In genomic region chr16:87223656-87224248, GRCh38 we compare ENCODE assay signal across 27 cellular contexts.
"Had no signal": no experiment of that assay in that cellular context is flagged by ENCODE, and none has a peak within 500 bp of the region (broad histone marks: within the 10 kb centered on the region; RNA-seq: fewer than 3 reads in every experiment).

No MANE protein-coding gene starts in this region.

- H3K9me3 ChIP-seq: ascending aorta, esophagus squamous epithelium had no signal

- H3K27ac Mint-ChIP-seq: activated CD4-positive, alpha-beta memory T cell treated with anti-CD3 and anti-CD28 coated beads for 36 hours; activated CD4-positive, alpha-beta T cell treated with anti-CD3 and anti-CD28 coated beads for 36 hours; activated CD4-positive, alpha-beta T cell treated with anti-CD3 and anti-CD28 coated beads, Interleukin-2, amount 10 ng/mL, durations not matched to agents 24 days and 14 days; activated CD8-positive, alpha-beta T cell treated with anti-CD3 and anti-CD28 coated beads, Interleukin-2, amount 10 ng/mL, durations not matched to agents 7 days and 5 days; activated naive CD4-positive, alpha-beta T cell treated with anti-CD3 and anti-CD28 coated beads, Interleukin-2, amount 10 ng/mL, durations not matched to agents 7 days and 5 days; activated naive CD4-positive, alpha-beta T cell treated with anti-CD3 and anti-CD28 coated beads, Interleukin-2, amount 50 U/mL, for 72 hours; activated naive CD8-positive, alpha-beta T cell treated with anti-CD3 and anti-CD28 coated beads, Interleukin-2, amount 10 ng/mL, durations not matched to agents 7 days and 5 days; activated T-cell treated with anti-CD3 and anti-CD28 coated beads, Interleukin-2, amount 50 U/mL, for 24 hours; activated T-cell treated with anti-CD3 and anti-CD28 coated beads, Interleukin-2, amount 50 U/mL, for 72 hours; brain; dendritic cell treated with granulocyte-macrophage colony-stimulating factor and Interleukin-4, amounts not matched to agents 40 ng/mL and 50 ng/mL, for 4 days; effector memory CD8-positive, alpha-beta T cell had no signal

- H3K4me1 ChIP-seq: esophagus squamous epithelium had no signal

- H3K4me1 Mint-ChIP-seq: activated CD4-positive, alpha-beta T cell treated with anti-CD3 and anti-CD28 coated beads for 36 hours; activated CD4-positive, alpha-beta T cell treated with anti-CD3 and anti-CD28 coated beads, Interleukin-2, amount 10 ng/mL, durations not matched to agents 24 days and 14 days; activated naive CD4-positive, alpha-beta T cell treated with anti-CD3 and anti-CD28 coated beads, Interleukin-2, amount 10 ng/mL, durations not matched to agents 7 days and 5 days; activated naive CD8-positive, alpha-beta T cell treated with anti-CD3 and anti-CD28 coated beads, Interleukin-2, amount 10 ng/mL, durations not matched to agents 7 days and 5 days; brain; central memory CD8-positive, alpha-beta T cell had no signal

- H3K4me3 ChIP-seq: ascending aorta, coronary artery, esophagus squamous epithelium had no signal

- H3K36me3 Mint-ChIP-seq: activated CD4-positive, alpha-beta memory T cell treated with anti-CD3 and anti-CD28 coated beads for 36 hours; activated naive CD4-positive, alpha-beta T cell treated with anti-CD3 and anti-CD28 coated beads, Interleukin-2, amount 10 ng/mL, durations not matched to agents 7 days and 5 days; activated naive CD4-positive, alpha-beta T cell treated with anti-CD3 and anti-CD28 coated beads, Interleukin-2, amount 50 U/mL, for 72 hours; activated naive CD8-positive, alpha-beta T cell treated with anti-CD3 and anti-CD28 coated beads, Interleukin-2, amount 10 ng/mL, durations not matched to agents 7 days and 5 days; brain had no signal

- H3K27me3 Mint-ChIP-seq: activated CD4-positive, alpha-beta memory T cell treated with anti-CD3 and anti-CD28 coated beads for 36 hours; activated naive CD8-positive, alpha-beta T cell treated with anti-CD3 and anti-CD28 coated beads, Interleukin-2, amount 10 ng/mL, durations not matched to agents 7 days and 5 days; activated T-cell treated with anti-CD3 and anti-CD28 coated beads, Interleukin-2, amount 50 U/mL, for 24 hours; brain; central memory CD8-positive, alpha-beta T cell; dendritic cell treated with granulocyte-macrophage colony-stimulating factor and Interleukin-4, amounts not matched to agents 40 ng/mL and 50 ng/mL, for 4 days had no signal

- H3K4me3 Mint-ChIP-seq: activated CD4-positive, alpha-beta memory T cell treated with anti-CD3 and anti-CD28 coated beads for 36 hours; activated CD4-positive, alpha-beta T cell treated with anti-CD3 and anti-CD28 coated beads for 36 hours; activated CD4-positive, alpha-beta T cell treated with anti-CD3 and anti-CD28 coated beads, Interleukin-2, amount 10 ng/mL, durations not matched to agents 24 days and 14 days; activated CD8-positive, alpha-beta T cell treated with anti-CD3 and anti-CD28 coated beads, Interleukin-2, amount 10 ng/mL, durations not matched to agents 7 days and 5 days; activated naive CD4-positive, alpha-beta T cell treated with anti-CD3 and anti-CD28 coated beads, Interleukin-2, amount 10 ng/mL, durations not matched to agents 7 days and 5 days; activated naive CD8-positive, alpha-beta T cell treated with anti-CD3 and anti-CD28 coated beads, Interleukin-2, amount 10 ng/mL, durations not matched to agents 7 days and 5 days; activated T-cell treated with anti-CD3 and anti-CD28 coated beads, Interleukin-2, amount 50 U/mL, for 24 hours; activated T-cell treated with anti-CD3 and anti-CD28 coated beads, Interleukin-2, amount 50 U/mL, for 72 hours; brain; central memory CD8-positive, alpha-beta T cell; dendritic cell treated with granulocyte-macrophage colony-stimulating factor and Interleukin-4, amounts not matched to agents 40 ng/mL and 50 ng/mL, for 4 days; effector memory CD8-positive, alpha-beta T cell had no signal

- ATAC-seq: activated CD4-positive, alpha-beta T cell treated with anti-CD3 and anti-CD28 coated beads for 36 hours; activated CD8-positive, alpha-beta T cell treated with anti-CD3 and anti-CD28 coated beads, Interleukin-2, amount 10 ng/mL, durations not matched to agents 7 days and 5 days; activated naive CD4-positive, alpha-beta T cell treated with anti-CD3 and anti-CD28 coated beads, Interleukin-2, amount 50 U/mL, for 72 hours; activated T-cell treated with anti-CD3 and anti-CD28 coated beads, Interleukin-2, amount 50 U/mL, for 72 hours; effector memory CD8-positive, alpha-beta T cell had no signal

- H3K27me3 ChIP-seq: ascending aorta had no signal

- H3K27ac ChIP-seq: ascending aorta, coronary artery, epithelial cell of prostate, esophagus squamous epithelium had no signal

- DNase-seq: activated CD4-positive, alpha-beta memory T cell treated with anti-CD3 and anti-CD28 coated beads for 36 hours; activated CD4-positive, alpha-beta T cell treated with anti-CD3 and anti-CD28 coated beads for 36 hours; activated CD4-positive, alpha-beta T cell treated with anti-CD3 and anti-CD28 coated beads, Interleukin-2, amount 10 ng/mL, durations not matched to agents 24 days and 14 days; activated CD4-positive, CD25-positive, alpha-beta regulatory T cell; activated CD4-positive, CD25-positive, alpha-beta regulatory T cell treated with anti-CD3 and anti-CD28 coated beads, Interleukin-2, amount 50 U/mL, for 72 hours; activated CD8-positive, alpha-beta memory T cell treated with anti-CD3 and anti-CD28 coated beads, Interleukin-2, amount 50 U/mL, for 48 hours; activated CD8-positive, alpha-beta T cell treated with anti-CD3 and anti-CD28 coated beads, Interleukin-2, amount 10 ng/mL, durations not matched to agents 7 days and 5 days; activated gamma-delta T cell; activated naive CD4-positive, alpha-beta T cell; activated naive CD4-positive, alpha-beta T cell treated with anti-CD3 and anti-CD28 coated beads, Interleukin-2, amount 10 ng/mL, durations not matched to agents 7 days and 5 days; activated naive CD8-positive, alpha-beta T cell treated with anti-CD3 and anti-CD28 coated beads, Interleukin-2, amount 10 ng/mL, durations not matched to agents 7 days and 5 days; activated T-cell treated with anti-CD3 and anti-CD28 coated beads for 4 hours; activated T-cell treated with anti-CD3 and anti-CD28 coated beads, Interleukin-2, amount 50 U/mL, for 24 hours; activated T-cell treated with anti-CD3 and anti-CD28 coated beads, Interleukin-2, amount 50 U/mL, for 72 hours; effector CD4-positive, alpha-beta T cell; effector memory CD8-positive, alpha-beta T cell; esophagus squamous epithelium; head of caudate nucleus; T-helper 1 cell; T-helper 2 cell had no signal

- H3K9me3 Mint-ChIP-seq: activated CD4-positive, alpha-beta memory T cell treated with anti-CD3 and anti-CD28 coated beads for 36 hours; activated CD4-positive, alpha-beta T cell treated with anti-CD3 and anti-CD28 coated beads, Interleukin-2, amount 10 ng/mL, durations not matched to agents 24 days and 14 days; activated T-cell treated with anti-CD3 and anti-CD28 coated beads, Interleukin-2, amount 50 U/mL, for 24 hours; central memory CD8-positive, alpha-beta T cell; dendritic cell treated with granulocyte-macrophage colony-stimulating factor and Interleukin-4, amounts not matched to agents 40 ng/mL and 50 ng/mL, for 4 days; effector memory CD8-positive, alpha-beta T cell had no signal

- H3K36me3 ChIP-seq: ascending aorta, esophagus squamous epithelium had no signal
